ENCODE assay signal across 14 cellular contexts in the genomic region with DNA sequence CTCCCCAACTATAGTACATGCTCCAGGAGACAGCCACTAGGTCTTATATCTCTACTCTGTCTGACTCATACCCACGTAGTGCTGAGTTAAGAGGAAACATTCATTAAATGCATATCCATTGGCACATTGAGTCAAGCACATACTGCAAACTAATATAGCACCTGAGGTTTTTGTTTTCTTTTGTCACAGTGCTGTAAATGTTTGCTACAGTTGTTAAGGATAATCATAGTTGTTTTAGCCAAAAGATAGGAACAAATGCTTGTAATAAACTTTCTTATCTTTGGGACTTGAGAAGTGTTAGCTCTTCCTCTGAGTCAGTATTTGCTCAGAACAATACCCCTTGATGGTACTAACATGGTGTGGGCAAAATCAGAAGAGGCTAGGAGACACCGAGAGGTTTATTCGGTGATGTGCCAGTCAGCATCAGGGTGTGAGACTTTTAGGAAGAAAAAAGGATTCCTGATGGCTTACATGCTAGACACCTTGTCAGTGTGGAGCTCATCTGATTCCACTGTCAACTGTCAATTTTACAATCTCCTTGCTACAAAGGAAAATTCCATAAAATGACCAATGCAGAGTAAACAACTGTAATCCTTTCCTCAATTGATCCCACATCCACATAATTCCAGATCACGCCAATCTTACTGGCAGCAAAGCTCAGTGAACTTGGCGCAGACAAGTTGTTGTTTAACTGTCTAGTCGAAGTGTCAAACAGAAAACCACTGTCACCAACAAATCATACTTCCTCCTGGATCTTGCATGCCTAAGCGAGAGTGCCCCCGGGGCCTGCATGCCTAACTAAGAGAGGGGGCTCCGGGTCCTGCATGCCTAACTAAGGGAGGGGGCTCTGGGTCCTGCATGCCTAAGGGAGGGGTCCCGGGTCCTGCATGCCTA. TPM values are rescaled to one million over a fixed set of nuclear protein-coding genes. Genes with fewer than 3 reads are reported as not detected.
DNase-seq lines count a peak whose midpoint lies in the region; ATAC-seq and TF ChIP-seq lines count a peak whose summit lies in the region.
"Had no signal": no experiment of that assay in that cellular context is flagged by ENCODE, and none has a peak within 500 bp of the region (broad histone marks: within the 10 kb centered on the region; RNA-seq: fewer than 3 reads in every experiment).

No MANE protein-coding gene starts in this region.

- H3K36me3 ChIP-seq in HAP-1 (replicated peaks), result no peaks in the 10 kb centered on the region; the same call in 1 of the 2 replicates
- H3K36me3 ChIP-seq: colonic mucosa, heart left ventricle had no signal

- ATAC-seq in stimulated activated naive CD8-positive, alpha-beta T cell treated with anti-CD3 and anti-CD28 coated beads, Interleukin-15, amount 100 ng/mL, for 72 hours, result peak; percentile 31
- ATAC-seq in stimulated activated naive CD8-positive, alpha-beta T cell treated with anti-CD3 and anti-CD28 coated beads, Interleukin-15, Interleukin-2, amounts not matched to agents 100 U/mL and 50 U/mL, for 24 hours, result no peak
- ATAC-seq in SK-N-SH treated with all-trans-retinoic acid at 6 μM for 48 hours (peak; percentile 66), HG03457 (IDR thresholded peaks at IDR 0.05; ENCODE audit: unreplicated experiment) (no peak)

- no peaks in the 10 kb centered on the region for H3K9me3 Mint-ChIP-seq in stimulated activated naive CD8-positive, alpha-beta T cell treated with anti-CD3 and anti-CD28 coated beads, Interleukin-15, amount 100 ng/mL, for 72 hours

- H3K9me3 ChIP-seq in HAP-1, result no peaks in the 10 kb centered on the region
- H3K9me3 ChIP-seq: colonic mucosa, heart left ventricle had no signal

- no peak for DNase-seq in stimulated activated naive CD8-positive, alpha-beta T cell treated with anti-CD3 and anti-CD28 coated beads, Interleukin-15, amount 100 ng/mL, for 72 hours
- no peak for DNase-seq in stimulated activated naive CD8-positive, alpha-beta T cell treated with anti-CD3 and anti-CD28 coated beads, Interleukin-15, Interleukin-2, amounts not matched to agents 100 U/mL and 50 U/mL, for 24 hours
- DNase-seq in fibroblast of villous mesenchyme (ENCODE audit: low read depth) (peak; percentile 73), AG08395 (ENCODE audit: low spot score) (no peak), NCI-H2029 treated with DMSO at 0.1 percent for 48 hours (lab: John Stamatoyannopoulos, UW) (no peak), HAP-1 (ENCODE audit: low spot score in 2 of 2) (no peak)
- DNase-seq: colonic mucosa, GOT3, heart left ventricle, NCI-H1694 treated with DMSO at 0.1 percent for 48 hours, RPMI8226 had no signal

- no peak overlapping the region for H3K27ac Mint-ChIP-seq in stimulated activated naive CD8-positive, alpha-beta T cell treated with anti-CD3 and anti-CD28 coated beads, Interleukin-15, amount 100 ng/mL, for 72 hours

- in situ Hi-C loops in HAP-1 (cut with MboI; ENCODE audit: low sequenced_read_pairs), result no loop called here

- no peaks in the 10 kb centered on the region for H3K4me1 ChIP-seq in HAP-1
- H3K4me1 ChIP-seq: colonic mucosa had no signal

- H3K4me1 Mint-ChIP-seq in stimulated activated naive CD8-positive, alpha-beta T cell treated with anti-CD3 and anti-CD28 coated beads, Interleukin-15, amount 100 ng/mL, for 72 hours, result no peaks in the 10 kb centered on the region

- no peak for TF ChIP-seq CTCF in fibroblast of villous mesenchyme (IDR thresholded peaks at IDR 0.05; ENCODE audit: insufficient read depth, low read depth, low read length)

- no peak overlapping the region for H3K4me3 Mint-ChIP-seq in stimulated activated naive CD8-positive, alpha-beta T cell treated with anti-CD3 and anti-CD28 coated beads, Interleukin-15, amount 100 ng/mL, for 72 hours

- H3K4me3 ChIP-seq in fibroblast of villous mesenchyme (ENCODE audit: low read depth, low read length) (no peak overlapping the region), HAP-1 (no peak overlapping the region)
- H3K4me3 ChIP-seq: colonic mucosa, heart left ventricle, skin epidermis had no signal

- H3K27me3 Mint-ChIP-seq in stimulated activated naive CD8-positive, alpha-beta T cell treated with anti-CD3 and anti-CD28 coated beads, Interleukin-15, amount 100 ng/mL, for 72 hours, result peaks cover 12% of the 10 kb centered on the region

- H3K27me3 ChIP-seq in HAP-1 (ENCODE audit: low read depth), result no peaks in the 10 kb centered on the region
- H3K27me3 ChIP-seq: colonic mucosa had no signal

TF ChIP-seq in SK-N-SH treated with all-trans-retinoic acid at 6 μM for 48 hours, 23 proteins besides CTCF, POLR2A, EP300 and RAD21:
- TF ChIP-seq ISL1 (CRISPR knock-in tag; IDR thresholded peaks at IDR 0.05) (no peak), PPARA (CRISPR knock-in tag; IDR thresholded peaks at IDR 0.05; ENCODE audit: borderline replicate concordance) (no peak), CSRNP3 (CRISPR knock-in tag; IDR thresholded peaks at IDR 0.05) (no peak), ZNF8 (CRISPR knock-in tag; IDR thresholded peaks at IDR 0.05) (no peak), SNAI2 (CRISPR knock-in tag; IDR thresholded peaks at IDR 0.05) (no peak), CREB5 (CRISPR knock-in tag; IDR thresholded peaks at IDR 0.05; ENCODE audit: low read depth) (no peak), TOX (CRISPR knock-in tag; IDR thresholded peaks at IDR 0.05; ENCODE audit: borderline replicate concordance) (no peak), ZFP3 (CRISPR knock-in tag; IDR thresholded peaks at IDR 0.05) (no peak), RARB (CRISPR knock-in tag; IDR thresholded peaks at IDR 0.05) (no peak), TCF4 (CRISPR knock-in tag; IDR thresholded peaks at IDR 0.05; ENCODE audit: borderline replicate concordance) (no peak), ARNTL (CRISPR knock-in tag; IDR thresholded peaks at IDR 0.05; ENCODE audit: borderline replicate concordance, low read depth) (no peak), ZNF70 (CRISPR knock-in tag; IDR thresholded peaks at IDR 0.05) (no peak), CSDC2 (CRISPR knock-in tag; IDR thresholded peaks at IDR 0.05) (no peak), ZC3H10 (CRISPR knock-in tag; IDR thresholded peaks at IDR 0.05) (no peak), OSR1 (CRISPR knock-in tag; IDR thresholded peaks at IDR 0.05) (no peak)
- TF ChIP-seq, protein P1, sequence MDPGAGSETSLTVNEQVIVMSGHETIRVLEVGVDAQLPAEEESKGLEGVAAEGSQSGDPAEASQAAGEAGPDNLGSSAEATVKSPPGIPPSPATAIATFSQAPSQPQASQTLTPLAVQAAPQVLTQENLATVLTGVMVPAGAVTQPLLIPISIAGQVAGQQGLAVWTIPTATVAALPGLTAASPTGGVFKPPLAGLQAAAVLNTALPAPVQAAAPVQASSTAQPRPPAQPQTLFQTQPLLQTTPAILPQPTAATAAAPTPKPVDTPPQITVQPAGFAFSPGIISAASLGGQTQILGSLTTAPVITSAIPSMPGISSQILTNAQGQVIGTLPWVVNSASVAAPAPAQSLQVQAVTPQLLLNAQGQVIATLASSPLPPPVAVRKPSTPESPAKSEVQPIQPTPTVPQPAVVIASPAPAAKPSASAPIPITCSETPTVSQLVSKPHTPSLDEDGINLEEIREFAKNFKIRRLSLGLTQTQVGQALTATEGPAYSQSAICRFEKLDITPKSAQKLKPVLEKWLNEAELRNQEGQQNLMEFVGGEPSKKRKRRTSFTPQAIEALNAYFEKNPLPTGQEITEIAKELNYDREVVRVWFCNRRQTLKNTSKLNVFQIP (CRISPR knock-in tag; IDR thresholded peaks at IDR 0.05; ENCODE audit: borderline replicate concordance, low read depth), result no peak
- TF ChIP-seq, protein P2, sequence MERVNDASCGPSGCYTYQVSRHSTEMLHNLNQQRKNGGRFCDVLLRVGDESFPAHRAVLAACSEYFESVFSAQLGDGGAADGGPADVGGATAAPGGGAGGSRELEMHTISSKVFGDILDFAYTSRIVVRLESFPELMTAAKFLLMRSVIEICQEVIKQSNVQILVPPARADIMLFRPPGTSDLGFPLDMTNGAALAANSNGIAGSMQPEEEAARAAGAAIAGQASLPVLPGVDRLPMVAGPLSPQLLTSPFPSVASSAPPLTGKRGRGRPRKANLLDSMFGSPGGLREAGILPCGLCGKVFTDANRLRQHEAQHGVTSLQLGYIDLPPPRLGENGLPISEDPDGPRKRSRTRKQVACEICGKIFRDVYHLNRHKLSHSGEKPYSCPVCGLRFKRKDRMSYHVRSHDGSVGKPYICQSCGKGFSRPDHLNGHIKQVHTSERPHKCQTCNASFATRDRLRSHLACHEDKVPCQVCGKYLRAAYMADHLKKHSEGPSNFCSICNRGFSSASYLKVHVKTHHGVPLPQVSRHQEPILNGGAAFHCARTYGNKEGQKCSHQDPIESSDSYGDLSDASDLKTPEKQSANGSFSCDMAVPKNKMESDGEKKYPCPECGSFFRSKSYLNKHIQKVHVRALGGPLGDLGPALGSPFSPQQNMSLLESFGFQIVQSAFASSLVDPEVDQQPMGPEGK (CRISPR knock-in tag; IDR thresholded peaks at IDR 0.05; ENCODE audit: borderline replicate concordance), result no peak

RNA-seq across cellular contexts. Expression of gene ELOVL2, which starts 36.1 kb away (rescaled TPM):
- 1.6 and 2.6 TPM in 2 replicates for total RNA-seq in fibroblast of villous mesenchyme

Comparison
In these comparisons a context has a peak if more than half of its experiments do, and no peak if none do; other contexts are left out.
1. ATAC-seq: peak in stimulated activated naive CD8-positive, alpha-beta T cell treated with anti-CD3 and anti-CD28 coated beads, Interleukin-15, amount 100 ng/mL, for 72 hours (single experiment) and SK-N-SH treated with all-trans-retinoic acid at 6 μM for 48 hours (single experiment); none in stimulated activated naive CD8-positive, alpha-beta T cell treated with anti-CD3 and anti-CD28 coated beads, Interleukin-15, Interleukin-2, amounts not matched to agents 100 U/mL and 50 U/mL, for 24 hours (single experiment) and HG03457 (single experiment).